8 cellular contexts compared by ENCODE assay signal in the genomic region with DNA sequence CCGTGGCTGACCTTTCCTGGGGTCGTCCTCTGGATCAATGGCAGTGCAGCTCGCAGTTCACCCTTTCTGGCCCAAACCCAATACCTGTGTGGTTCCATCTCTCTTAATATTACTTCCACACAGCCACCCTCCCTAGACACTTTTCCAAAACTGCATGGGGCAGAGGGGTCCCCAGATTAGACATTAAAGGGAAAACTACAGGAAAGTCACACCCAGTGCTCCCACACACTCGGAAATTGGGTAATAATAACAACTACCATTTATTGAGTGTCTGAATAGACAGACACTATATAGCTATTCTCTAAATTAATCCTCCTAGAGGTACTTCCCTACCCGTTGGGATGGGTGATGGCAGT. TPM values are rescaled to one million over a fixed set of nuclear protein-coding genes. Genes with fewer than 3 reads are reported as not detected.
DNase-seq lines count a peak whose midpoint lies in the region; ATAC-seq and TF ChIP-seq lines count a peak whose summit lies in the region.
"Had no signal": no experiment of that assay in that cellular context is flagged by ENCODE, and none has a peak within 500 bp of the region (broad histone marks: within the 10 kb centered on the region; RNA-seq: fewer than 3 reads in every experiment).

No MANE protein-coding gene starts in this region.

- H3K9ac ChIP-seq in NT2/D1 (ENCODE audit: insufficient read length, low read depth): peak overlapping the region; percentile 14

- H3K27ac ChIP-seq in GM23338 (ENCODE audit: low read depth) (0 out of 2 replicates have a peak overlapping the region, but pooled peaks have one; percentile 65), dorsolateral prefrontal cortex (peak overlapping the region in 36 of 59 donors; percentile 6 to 71 (median 50)), psoas muscle (peak overlapping the region; percentile 63)

- H3K36me3 ChIP-seq in GM23338 (ENCODE audit: insufficient read depth) (no peaks in the 10 kb centered on the region), NT2/D1 (ENCODE audit: insufficient read depth, insufficient read length, low read length) (peaks cover 30% of the 10 kb centered on the region), psoas muscle (ENCODE audit: insufficient read depth in 1 of 2, low read depth in 1 of 2) (peaks cover 0 to under 1% of the 10 kb centered on the region in 2 donors)

- ATAC-seq in GM23338 (peak; percentile 7; the same call in 1 of the 3 replicates), psoas muscle (no peak), HG02763 (IDR thresholded peaks at IDR 0.05; ENCODE audit: unreplicated experiment) (no peak), HG03342 (IDR thresholded peaks at IDR 0.05; ENCODE audit: unreplicated experiment) (no peak)

- H3K27me3 Mint-ChIP-seq in GM23338 (ENCODE audit: insufficient read depth, low read depth, poor library complexity): peaks cover 7% of the 10 kb centered on the region

- H3K4me3 ChIP-seq in GM23338 (0 out of 2 replicates have a peak overlapping the region, but pooled peaks have one; percentile 39), NT2/D1 (ENCODE audit: insufficient read length, low read depth) (no peak overlapping the region), dorsolateral prefrontal cortex (peak overlapping the region in 32 of 59 donors; percentile 7 to 95 (median 86)), psoas muscle (peak overlapping the region; percentile 9)

- peak overlapping the region; percentile 76 for H3K4me3 Mint-ChIP-seq in GM23338

- TF ChIP-seq CTCF in GM23338 (conservative IDR thresholded peaks at IDR 0.05; ENCODE audit: low read depth in 2 of 2) (no peak), dorsolateral prefrontal cortex (IDR thresholded peaks at IDR 0.05 in 54 of 56, conservative IDR thresholded peaks at IDR 0.05 in 2 of 56; ENCODE audit: low read depth in 1 of 56, partially characterized antibody in 56 of 56) (no peak), psoas muscle (IDR thresholded peaks at IDR 0.05) (no peak)

- WGBS in psoas muscle, 3 donors: 21 to 29% (median 23%) methylated on average over 5 of the region's 5 CpGs

- no peaks in the 10 kb centered on the region for H3K9me3 Mint-ChIP-seq in GM23338

- H3K27me3 ChIP-seq in GM23338 (ENCODE audit: insufficient read depth) (no peaks in the 10 kb centered on the region), NT2/D1 (ENCODE audit: insufficient read depth, insufficient read length) (no peaks in the 10 kb centered on the region), dorsolateral prefrontal cortex (no peaks in the 10 kb centered on the region), psoas muscle (ENCODE audit: insufficient read depth in 3 of 3, low read length in 2 of 3) (no peaks in the 10 kb centered on the region)

- H3K9me3 ChIP-seq in NT2/D1 (ENCODE audit: insufficient read depth, low read length) (no peaks in the 10 kb centered on the region), psoas muscle (no peaks in the 10 kb centered on the region)

- peak overlapping the region; percentile 90 for H2AFZ ChIP-seq in GM23338

- DNase-seq in GM23338 (ENCODE audit: low spot score) (no peak), NT2/D1 (ENCODE audit: low read depth, low spot score) (no peak), dorsolateral prefrontal cortex (no peak), psoas muscle (no peak), NCI-H446 (lab: John Stamatoyannopoulos, UW) (no peak)

- peaks cover 22% of the 10 kb centered on the region for H3F3A ChIP-seq in GM23338 (replicated peaks; ENCODE audit: low read depth)

- H3K4me2 ChIP-seq in GM23338: peak overlapping the region; percentile 57; the same call in 1 of the 2 replicates

- H3K4me1 ChIP-seq in GM23338 (ENCODE audit: insufficient read depth) (peaks cover 35% of the 10 kb centered on the region), NT2/D1 (ENCODE audit: insufficient read depth, insufficient read length) (peaks cover 27% of the 10 kb centered on the region), psoas muscle (peaks cover 33% of the 10 kb centered on the region)

- H3K79me2 ChIP-seq in GM23338 (replicated peaks; ENCODE audit: insufficient read depth): peaks cover 39% of the 10 kb centered on the region

- no peak overlapping the region for H3K27ac Mint-ChIP-seq in GM23338

- intact Hi-C loops in dorsolateral prefrontal cortex (cut with DNase I): loop anchor here in 1 of 2 donors (2.0 kb wide), 1 partner anchor 65 kb away; a partner anchor contains a TSS
- intact Hi-C loops in psoas muscle (cut with DNase I): loop anchor here in 1 of 2 donors (10.0 kb wide), 1 partner anchor 151 kb away; a partner anchor contains a TSS

- H4K20me1 ChIP-seq in GM23338 (replicated peaks; ENCODE audit: insufficient read depth): peaks cover 22% of the 10 kb centered on the region

- H3K9me2 ChIP-seq in GM23338 (ENCODE audit: insufficient read depth): no peaks in the 10 kb centered on the region

- H3K4me1 Mint-ChIP-seq in GM23338: peaks cover 40% of the 10 kb centered on the region

- H3K36me3 Mint-ChIP-seq in GM23338 (ENCODE audit: low read depth): peaks cover 2% of the 10 kb centered on the region; the same call in 1 of the 3 replicates

RNA-seq across cellular contexts. Expression of a gene that starts 0.6 kb away (rescaled TPM):
- total RNA-seq in GM23338 (2014; rRNA removed; shearing (Covaris generic)): 69.3 and 76.0 TPM in 2 replicates
- polyA plus RNA-seq in GM23338 (2016; fragmentation: Nextera tagmentation; extraction: Ambion mirVana) (38.4 and 39.0 TPM in 2 replicates), psoas muscle (100 to 1,000 TPM in 1 of 3 donors, 10 to 100 TPM in 2; 64.7 to 147 (median 96.2) TPM)
- total RNA-seq in dorsolateral prefrontal cortex (10 to 100 TPM; 15.7 to 57.9 (median 32.8) TPM), psoas muscle (100 to 1,000 TPM in 2 of 4 donors, 10 to 100 TPM in 2; 67.6 to 166 (median 106) TPM)

RNA-seq across cellular contexts. Expression of a gene that starts 25.5 kb away (rescaled TPM):
- total RNA-seq in GM23338 (2014; rRNA removed; shearing (Covaris generic)): under 0.01 TPM in 1 of 2 replicates, not detected in the other
- polyA plus RNA-seq in GM23338 (2016; fragmentation: Nextera tagmentation; extraction: Ambion mirVana) (9.5 TPM in 1 of 2 replicates, not detected in the other), psoas muscle (not detected)
- total RNA-seq in dorsolateral prefrontal cortex (over 10,000 TPM in 111 of 120 experiments, 1,000 to 10,000 TPM in 9; 2,947 to 35,484 (median 19,179) TPM), psoas muscle (over 10,000 TPM in 3 of 4 donors, 1,000 to 10,000 TPM in 1; 9,511 to 17,387 (median 16,401) TPM)
- total RNA-seq: myocyte had no signal

RNA-seq across cellular contexts. Expression of a gene that starts 26.9 kb away (rescaled TPM):
- under 0.01 TPM in 1 of 2 replicates, not detected in the other for total RNA-seq in GM23338 (2014; rRNA removed; shearing (Covaris generic))
- polyA plus RNA-seq in GM23338 (2016; fragmentation: Nextera tagmentation; extraction: Ambion mirVana) (6.0 and 6.4 TPM in 2 replicates), psoas muscle (not detected)
- total RNA-seq in dorsolateral prefrontal cortex (1,000 to 10,000 TPM in 110 of 120 experiments, 100 to 1,000 TPM in 10; 125 to 4,648 (median 2,054) TPM), psoas muscle (1,000 to 10,000 TPM; 1,144 to 3,144 (median 2,601) TPM)
- total RNA-seq: myocyte had no signal

RNA-seq across cellular contexts. Expression of a gene that starts 36.0 kb away (rescaled TPM):
- 0.78 and 2.0 TPM in 2 replicates for total RNA-seq in GM23338 (2014; rRNA removed; shearing (Covaris generic))
- 3.0 and 4.1 TPM in 2 replicates for polyA plus RNA-seq in GM23338 (2016; fragmentation: Nextera tagmentation; extraction: Ambion mirVana)
- total RNA-seq in dorsolateral prefrontal cortex: 10 to 100 TPM in 10 of 120 experiments, 1 to 10 TPM in 110; 1.9 to 15.5 (median 6.3) TPM
- 1 to 10 TPM; 2.3 to 7.7 (median 4.8) TPM for total RNA-seq in psoas muscle
- polyA plus RNA-seq in psoas muscle: 10 to 100 TPM in 1 of 3 donors, 1 to 10 TPM in 2; 3.4 to 10.7 (median 5.4) TPM

Comparison
In these comparisons a context has a peak if more than half of its experiments do, and no peak if none do; other contexts are left out.
1. RNA of a gene that starts 25.5 kb away (total RNA-seq): 2,947 to 35,484 TPM in dorsolateral prefrontal cortex and 9,511 to 17,387 TPM in psoas muscle; under 0.01 TPM in GM23338; every median in the first group is over 1,000 times any median in the second.
2. RNA of a gene that starts 26.9 kb away (total RNA-seq): 1,144 to 3,144 TPM in psoas muscle and 125 to 4,648 TPM in dorsolateral prefrontal cortex; under 0.01 TPM in GM23338; every median in the first group is over 100 times any median in the second.
3. Peak in every context shown above with its lines, with median percentiles within 50 percentile points of each other: H3K27ac ChIP-seq.